Comparison of ENCODE assay signal across 19 cellular contexts in the genomic region with DNA sequence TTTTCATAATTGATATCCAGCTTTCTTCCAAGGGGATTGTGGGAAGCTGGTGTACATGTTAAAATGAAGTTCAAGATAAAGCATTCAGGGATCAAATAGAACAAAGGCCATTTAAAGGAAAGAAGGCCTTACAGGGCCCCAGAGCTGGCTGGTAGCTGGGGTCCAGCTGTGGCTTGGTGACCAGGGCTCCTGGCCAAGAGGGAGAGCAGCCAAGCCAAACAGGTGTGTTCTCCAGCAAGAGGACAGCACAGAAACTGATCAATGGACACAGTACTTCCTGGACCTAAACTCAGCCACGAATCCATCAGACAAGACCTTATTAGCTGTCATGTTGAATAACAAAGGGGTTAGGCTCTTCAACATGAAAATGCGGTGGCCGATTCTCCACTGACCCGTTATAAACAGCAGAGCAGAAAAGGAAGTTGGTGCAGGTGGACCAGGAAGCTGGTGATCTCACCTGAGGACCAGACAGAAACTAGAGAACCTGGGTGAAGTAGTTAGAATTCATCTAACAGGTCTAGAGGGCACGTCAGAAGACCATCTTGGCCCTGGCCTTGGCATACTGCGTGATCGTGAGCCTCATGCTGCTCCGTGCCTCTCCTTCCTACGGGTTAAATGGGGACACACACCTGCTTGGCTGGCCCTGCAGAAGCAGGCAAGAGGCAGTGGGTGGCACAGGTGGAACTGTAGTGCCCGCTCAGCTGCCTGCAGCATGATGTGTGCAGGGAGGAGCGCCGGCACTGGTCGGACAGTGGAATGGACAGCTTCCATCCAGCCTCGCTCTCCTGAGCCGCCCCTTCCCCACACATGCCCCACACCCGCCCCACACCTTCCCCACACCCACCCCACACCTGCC.
"Had no signal": no experiment of that assay in that cellular context is flagged by ENCODE, and none has a peak within 500 bp of the region (broad histone marks: within the 10 kb centered on the region; RNA-seq: fewer than 3 reads in every experiment).

No MANE protein-coding gene starts in this region.

- ATAC-seq: activated CD8-positive, alpha-beta T cell treated with anti-CD3 and anti-CD28 coated beads for 36 hours; activated T-cell treated with anti-CD3 and anti-CD28 coated beads, Interleukin-2, amount 50 U/mL, for 72 hours; effector memory CD8-positive, alpha-beta T cell; left cardiac atrium; naive thymus-derived CD4-positive, alpha-beta T cell; WTC11 had no signal

- H3K9me3 ChIP-seq: neutrophil, transverse colon had no signal

- H3K4me1 ChIP-seq: foreskin keratinocyte, transverse colon had no signal

- DNase-seq: activated CD4-positive, alpha-beta T cell treated with anti-CD3 and anti-CD28 coated beads for 4 hours; activated CD8-positive, alpha-beta memory T cell treated with anti-CD3 and anti-CD28 coated beads, Interleukin-2, amount 50 U/mL, for 4 hours; activated CD8-positive, alpha-beta T cell treated with anti-CD3 and anti-CD28 coated beads for 36 hours; activated naive CD4-positive, alpha-beta T cell; activated T-cell treated with anti-CD3 and anti-CD28 coated beads, Interleukin-2, amount 50 U/mL, for 72 hours; aorta; dermis blood vessel endothelial cell; effector memory CD8-positive, alpha-beta T cell; foreskin keratinocyte; glutamatergic neuron; left cardiac atrium; mammary epithelial cell; naive thymus-derived CD4-positive, alpha-beta T cell; retina; stimulated activated CD4-positive, alpha-beta T cell treated with anti-CD3 and anti-CD28 coated beads, Interleukin-4, amount 100 ng/mL, for 24 hours; stimulated activated naive CD4-positive, alpha-beta T cell; transverse colon had no signal

- H3K27ac ChIP-seq: foreskin keratinocyte, neutrophil, transverse colon had no signal

- H3K4me3 ChIP-seq: transverse colon had no signal

- H3K36me3 ChIP-seq: transverse colon had no signal

- H3K27me3 ChIP-seq: neutrophil, transverse colon had no signal
